Comparison of ENCODE assay signal across 26 cellular contexts in genomic region chr4:42267724-42268123, GRCh38.
"Had no signal": no experiment of that assay in that cellular context is flagged by ENCODE, and none has a peak within 500 bp of the region (broad histone marks: within the 10 kb centered on the region; RNA-seq: fewer than 3 reads in every experiment).

No MANE protein-coding gene starts in this region.

- H3K9me3 ChIP-seq: SK-N-SH had no signal

- H3K27ac ChIP-seq: HL-60, KMS-11, RWPE1 had no signal

- H3K4me2 ChIP-seq: KMS-11, SK-N-SH had no signal

- DNase-seq: Kasumi-1; MM.1S; NCI-H1092 treated with DMSO at 0.1 percent for 48 hours; NCI-H1436; NCI-H187; NCI-H2029; NCI-H2081 treated with DMSO at 0.1 percent for 48 hours; NCI-H2171; NCI-H226; NCI-H446; NCI-H510A; NCI-H524 treated with DMSO at 0.1 percent for 48 hours; NCI-H69; NCI-H774; NK-92 treated with Interleukin-12 subunit alpha and Interleukin-12 subunit beta, amount 100 ng/mL, for 24 hours; PC-3; SHP77; SK-N-SH; SW 1271; T-cell had no signal

- ATAC-seq: K562, Panc1, PC-3, T-cell had no signal

- FAIRE-seq: HTR-8/SVneo, K562 had no signal

- H3K4me3 ChIP-seq: K562 had no signal

- H3K9ac ChIP-seq: KMS-11, SK-N-SH had no signal
